22 cellular contexts compared by ENCODE assay signal in the genomic region with DNA sequence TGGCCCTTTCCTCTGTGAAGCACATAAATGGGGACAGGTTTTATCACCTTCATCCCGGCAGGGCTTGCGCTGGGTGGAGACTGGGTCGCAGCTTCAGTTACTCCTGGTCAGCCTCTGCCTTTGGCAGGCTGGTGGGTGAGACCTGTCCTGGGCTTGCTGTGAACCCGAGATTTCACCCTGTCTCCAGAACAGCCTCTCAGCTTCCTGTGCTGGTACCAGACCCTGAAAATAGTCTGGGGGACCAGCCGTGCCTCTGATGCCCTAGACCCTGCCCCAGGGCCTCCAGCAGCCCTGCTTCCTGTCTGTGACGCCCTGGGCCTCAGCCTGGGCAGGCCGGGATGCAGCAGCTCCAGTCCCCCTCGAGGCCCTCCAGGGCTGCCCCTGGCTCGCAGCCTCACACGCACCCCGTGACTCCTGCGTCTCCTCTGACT. TPM values are rescaled to one million over a fixed set of nuclear protein-coding genes. Genes with fewer than 3 reads are reported as not detected.
DNase-seq lines count a peak whose midpoint lies in the region; ATAC-seq and TF ChIP-seq lines count a peak whose summit lies in the region.
"Had no signal": no experiment of that assay in that cellular context is flagged by ENCODE, and none has a peak within 500 bp of the region (broad histone marks: within the 10 kb centered on the region; RNA-seq: fewer than 3 reads in every experiment).

No MANE protein-coding gene starts in this region.

- no peak for TF ChIP-seq CTCF in WTC11 (IDR thresholded peaks at IDR 0.05)
- no peak for TF ChIP-seq CTCF in natural killer cell (IDR thresholded peaks at IDR 0.05)
- no peak for TF ChIP-seq CTCF in tibial artery (IDR thresholded peaks at IDR 0.05)

- H3K27me3 Mint-ChIP-seq in WTC11 (ENCODE audit: low read depth) (no peaks in the 10 kb centered on the region; the same call in 1 of the 2 replicates), natural killer cell (ENCODE audit: low read depth in 2 of 2) (peaks cover 0 to 3% of the 10 kb centered on the region in 2 donors)
- H3K27me3 Mint-ChIP-seq: central memory CD8-positive, alpha-beta T cell had no signal

- H3K9me3 ChIP-seq in tibial artery (peaks cover 0 to 17% (median 13%) of the 10 kb centered on the region in 3 donors), SJCRH30 (replicated peaks) (no peaks in the 10 kb centered on the region)
- H3K9me3 ChIP-seq: MG63 had no signal

- H3K4me1 Mint-ChIP-seq in WTC11 (peaks cover 4% of the 10 kb centered on the region), natural killer cell (peaks cover 17 to 25% of the 10 kb centered on the region in 2 donors)

- peaks cover 0 to 5% (median 3%) of the 10 kb centered on the region in 4 donors for H3K4me1 ChIP-seq in tibial artery
- no peaks in the 10 kb centered on the region for H3K4me1 ChIP-seq in SJCRH30

- H3K27ac ChIP-seq in tibial artery (no peak overlapping the region), SJCRH30 (no peak overlapping the region)
- H3K27ac ChIP-seq: C4-2B, esophagus muscularis mucosa had no signal

- intact Hi-C loops in natural killer cell (cut with micrococcal nuclease), result loop anchor here (10.0 kb wide), 1 partner anchor 251 kb away; no protein-coding TSS in a partner anchor
- intact Hi-C loops in tibial artery (cut with DNase I; ENCODE audit: low total_unique reads), result loop anchor here (5.0 kb wide), 1 partner anchor 149 kb away; no protein-coding TSS in a partner anchor

- peaks cover 0 to 5% (median 4%) of the 10 kb centered on the region in 3 donors for H3K36me3 ChIP-seq in tibial artery
- no peaks in the 10 kb centered on the region for H3K36me3 ChIP-seq in SJCRH30
- H3K36me3 ChIP-seq: esophagus muscularis mucosa, MG63 had no signal

- peaks cover 4% of the 10 kb centered on the region for H3K9me3 Mint-ChIP-seq in WTC11
- no peaks in the 10 kb centered on the region for H3K9me3 Mint-ChIP-seq in natural killer cell
- H3K9me3 Mint-ChIP-seq: central memory CD8-positive, alpha-beta T cell had no signal

- H3K27me3 ChIP-seq in tibial artery (peaks cover 0 to under 1% of the 10 kb centered on the region in 2 donors), SJCRH30 (no peaks in the 10 kb centered on the region)
- H3K27me3 ChIP-seq: esophagus muscularis mucosa, MG63 had no signal

- POLR2A ChIA-PET in WTC11 (lab: Charles Lee), result no interaction called here

- H3K4me3 Mint-ChIP-seq in WTC11 (no peak overlapping the region), natural killer cell (no peak overlapping the region)
- H3K4me3 Mint-ChIP-seq: central memory CD8-positive, alpha-beta T cell had no signal

- DNase-seq in activated effector memory CD4-positive, alpha-beta T cell treated with anti-CD3 and anti-CD28 coated beads, Interleukin-2, amount 50 U/mL, for 16 hours, result peak; percentile 57
- no peak for DNase-seq in activated effector memory CD4-positive, alpha-beta T cell treated with Interleukin-2 at 50 U/mL for 16 hours
- DNase-seq in WTC11 (ENCODE audit: low spot score), result no peak
- DNase-seq in natural killer cell, result no peak
- peak; percentile 6 to 55 for DNase-seq in tibial artery
- DNase-seq in SJCRH30, result no peak
- DNase-seq in iPS-NIHi7 (ENCODE audit: extremely low spot score), result no peak
- DNase-seq: ACHN; activated gamma-delta T cell; HCEC 1CT; MG63; NCI-H146; NCI-H2171 treated with DMSO at 0.1 percent for 48 hours; stimulated activated CD4-positive, alpha-beta T cell treated with anti-CD3 and anti-CD28 coated beads, Interleukin-4, amount 100 ng/mL, for 4 hours had no signal

- ATAC-seq in WTC11, result no peak
- ATAC-seq in natural killer cell, result no peak
- ATAC-seq in GM21737 (IDR thresholded peaks at IDR 0.05; ENCODE audit: unreplicated experiment), result no peak
- ATAC-seq: activated CD4-positive, CD25-positive, alpha-beta regulatory T cell treated with anti-CD3 and anti-CD28 coated beads, Interleukin-2, amount 50 U/mL, for 24 hours; GM12878; SK-N-SH treated with all-trans-retinoic acid at 6 μM for 48 hours had no signal

- H3K4me3 ChIP-seq in tibial artery (no peak overlapping the region), SJCRH30 (no peak overlapping the region)
- H3K4me3 ChIP-seq: esophagus muscularis mucosa, GM12878, lung, MG63 had no signal

- CTCF ChIA-PET in WTC11 (lab: Charles Lee), result interaction anchor here (1.0 to 1.6 kb wide), 3 partner anchors 21 to 69 kb away, joined by 3 to 6 read pairs (median 3); no protein-coding TSS in a partner anchor

- H3K36me3 Mint-ChIP-seq in WTC11, result peaks cover 2% of the 10 kb centered on the region; the same call in 1 of the 2 replicates
- no peaks in the 10 kb centered on the region for H3K36me3 Mint-ChIP-seq in natural killer cell

- H3K27ac Mint-ChIP-seq in WTC11, result peak overlapping the region; percentile 1; the same call in 1 of the 2 replicates
- H3K27ac Mint-ChIP-seq in natural killer cell, result peak overlapping the region; percentile 35 to 69

TF ChIP-seq in WTC11, 78 proteins besides CTCF, POLR2A, EP300 and RAD21:
- TF ChIP-seq TP53 (CRISPR knock-in tag; IDR thresholded peaks at IDR 0.05), result no peak
- TF ChIP-seq AR (CRISPR knock-in tag; IDR thresholded peaks at IDR 0.05), result no peak
- TF ChIP-seq, protein P1, sequence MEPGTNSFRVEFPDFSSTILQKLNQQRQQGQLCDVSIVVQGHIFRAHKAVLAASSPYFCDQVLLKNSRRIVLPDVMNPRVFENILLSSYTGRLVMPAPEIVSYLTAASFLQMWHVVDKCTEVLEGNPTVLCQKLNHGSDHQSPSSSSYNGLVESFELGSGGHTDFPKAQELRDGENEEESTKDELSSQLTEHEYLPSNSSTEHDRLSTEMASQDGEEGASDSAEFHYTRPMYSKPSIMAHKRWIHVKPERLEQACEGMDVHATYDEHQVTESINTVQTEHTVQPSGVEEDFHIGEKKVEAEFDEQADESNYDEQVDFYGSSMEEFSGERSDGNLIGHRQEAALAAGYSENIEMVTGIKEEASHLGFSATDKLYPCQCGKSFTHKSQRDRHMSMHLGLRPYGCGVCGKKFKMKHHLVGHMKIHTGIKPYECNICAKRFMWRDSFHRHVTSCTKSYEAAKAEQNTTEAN (CRISPR knock-in tag; IDR thresholded peaks at IDR 0.05), result no peak
- no peak for TF ChIP-seq FOXP1 (CRISPR knock-in tag; IDR thresholded peaks at IDR 0.05; ENCODE audit: borderline replicate concordance)
- TF ChIP-seq, protein P2, sequence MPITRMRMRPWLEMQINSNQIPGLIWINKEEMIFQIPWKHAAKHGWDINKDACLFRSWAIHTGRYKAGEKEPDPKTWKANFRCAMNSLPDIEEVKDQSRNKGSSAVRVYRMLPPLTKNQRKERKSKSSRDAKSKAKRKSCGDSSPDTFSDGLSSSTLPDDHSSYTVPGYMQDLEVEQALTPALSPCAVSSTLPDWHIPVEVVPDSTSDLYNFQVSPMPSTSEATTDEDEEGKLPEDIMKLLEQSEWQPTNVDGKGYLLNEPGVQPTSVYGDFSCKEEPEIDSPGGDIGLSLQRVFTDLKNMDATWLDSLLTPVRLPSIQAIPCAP (CRISPR knock-in tag; IDR thresholded peaks at IDR 0.05), result no peak
- TF ChIP-seq ZNF423 (CRISPR knock-in tag; IDR thresholded peaks at IDR 0.05), result no peak
- no peak for TF ChIP-seq CREM (CRISPR knock-in tag; IDR thresholded peaks at IDR 0.05)

RNA-seq across cellular contexts. Expression of gene PWWP2B, which starts 13.2 kb away (rescaled TPM):
- total RNA-seq in WTC11 (2021) (12.2 to 14.1 TPM (median 13.6 TPM) in 3 replicates), natural killer cell (10 to 100 TPM; 23.7 to 29.5 (median 24.4) TPM)
- 0.57 and 0.66 TPM in 2 replicates for total RNA-seq in SJCRH30 (2014; rRNA removed; shearing (Covaris generic))

RNA-seq across cellular contexts. Expression of gene LRRC27, which starts 51.8 kb away (rescaled TPM):
- 4.0 to 4.6 TPM (median 4.4 TPM) in 3 replicates for total RNA-seq in WTC11 (2021)
- total RNA-seq in natural killer cell, result 10 to 100 TPM in 1 of 3 donors, 1 to 10 TPM in 2; 8.1 to 22.5 (median 9.9) TPM
- 1.8 and 2.8 TPM in 2 replicates for total RNA-seq in SJCRH30 (2014; rRNA removed; shearing (Covaris generic))

Comparison
In these comparisons a context has a peak if more than half of its experiments do, and no peak if none do; other contexts are left out.
1. DNase-seq: peak in activated effector memory CD4-positive, alpha-beta T cell treated with anti-CD3 and anti-CD28 coated beads, Interleukin-2, amount 50 U/mL, for 16 hours (single experiment) and tibial artery (2 of 2); none in activated effector memory CD4-positive, alpha-beta T cell treated with Interleukin-2 at 50 U/mL for 16 hours (single experiment), WTC11 (single experiment), natural killer cell (single experiment), SJCRH30 (0 of 2) and iPS-NIHi7 (single experiment).